10 cellular contexts compared by ENCODE assay signal in the genomic region with DNA sequence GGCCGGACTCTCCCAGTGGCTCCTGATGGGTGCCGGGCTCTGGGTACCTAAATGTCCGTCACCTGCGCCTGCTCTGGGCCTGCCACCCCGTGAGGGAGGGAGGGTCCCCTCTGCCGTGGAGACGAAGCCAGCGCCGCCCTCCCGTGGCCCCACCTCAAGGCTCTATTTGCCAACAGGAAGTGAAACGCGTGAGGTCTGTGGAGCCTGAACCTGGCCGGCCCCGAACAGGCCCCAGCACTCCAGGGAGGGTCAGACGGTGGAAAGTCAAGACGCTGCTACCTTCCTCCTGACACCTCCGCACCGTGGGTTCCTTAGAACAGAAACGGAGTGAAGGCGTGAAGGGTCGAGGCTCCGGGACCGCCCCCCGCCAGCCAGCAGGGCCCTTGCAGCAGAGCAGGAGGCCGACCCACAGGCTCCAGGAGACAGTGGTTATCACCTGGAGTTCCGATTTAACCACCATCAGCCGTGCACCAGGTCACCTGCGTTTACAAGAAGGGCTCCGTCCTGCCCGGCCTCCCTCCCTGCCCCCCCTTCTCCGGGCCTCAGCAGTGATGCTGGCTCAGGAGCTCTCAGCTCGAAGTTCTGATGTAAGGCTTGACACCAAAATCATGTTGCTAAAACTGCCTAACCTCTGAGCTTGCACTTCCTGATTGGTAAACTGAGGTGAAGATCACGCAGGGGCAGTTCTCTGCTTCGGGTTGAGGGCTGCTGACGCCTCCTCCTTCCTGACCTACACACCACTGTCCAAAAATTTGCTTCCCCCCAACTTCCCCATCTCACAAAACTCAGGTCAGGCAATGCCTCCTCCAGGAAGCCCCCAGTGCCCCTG. TPM values are rescaled to one million over a fixed set of nuclear protein-coding genes. Genes with fewer than 3 reads are reported as not detected.
A peak's percentile ranks its signal among the peaks of the same experiment; 100 is the strongest.
DNase-seq lines count a peak whose midpoint lies in the region; ATAC-seq, FAIRE-seq and TF ChIP-seq lines count a peak whose summit lies in the region.
"Had no signal": no experiment of that assay in that cellular context is flagged by ENCODE, and none has a peak within 500 bp of the region (broad histone marks: within the 10 kb centered on the region; RNA-seq: fewer than 3 reads in every experiment).

No MANE protein-coding gene starts in this region.

- H4K20me1 ChIP-seq in BLaER1 treated with 17β-estradiol and CSF1 and Interleukin-3, amounts not matched to agents 10 nM and 100 nM: peaks cover 36 to 82% (median 52%) of the 10 kb centered on the region in 11 experiments; a peak in 21 of 22 replicates

- peak; percentile 36 for DNase-seq in choroid plexus epithelial cell (ENCODE audit: low read depth)
- DNase-seq in activated T-helper 2 cell treated with anti-CD3 and anti-CD28 coated beads, Interferon-gamma antibody, Interleukin-2, Interleukin-4, amounts not matched to agents 10 μg/mL and 5 μg/mL and 100 μg/mL, durations not matched to agents 14 hours and 24 hours and 36 hours (ENCODE audit: low spot score): no peak
- DNase-seq in kidney: no peak
- DNase-seq in RCC 7860 (ENCODE audit: low spot score): no peak
- DNase-seq in stimulated activated CD4-positive, alpha-beta T cell treated with anti-CD3 and anti-CD28 coated beads, Interleukin-1b, Interleukin-23, amount 100 ng/mL, for 48 hours: no peak
- DNase-seq: GOT3 had no signal

- H3K27me3 ChIP-seq in BLaER1 treated with 17β-estradiol and CSF1 and Interleukin-3, amounts not matched to agents 10 nM and 100 nM: no peaks in the 10 kb centered on the region
- H3K27me3 ChIP-seq: BE2C had no signal

- ATAC-seq in GM19324 (IDR thresholded peaks at IDR 0.05; ENCODE audit: low FRiP score, unreplicated experiment) (peak; percentile 64), HG03045 (IDR thresholded peaks at IDR 0.05; ENCODE audit: unreplicated experiment) (peak; percentile 69)

- no peak for FAIRE-seq in kidney (lab: Jason Lieb, UNC)
- FAIRE-seq in RCC 7860 (lab: Jason Lieb, UNC): no peak

- H3K27ac ChIP-seq in BLaER1 treated with 17β-estradiol and CSF1 and Interleukin-3, amounts not matched to agents 10 nM and 100 nM: peak overlapping the region in 9 of 11 experiments; percentile 2 to 63 (median 46); a peak in 13 of 22 replicates
- no peak overlapping the region for H3K27ac ChIP-seq in kidney (ENCODE audit: low read depth in 2 of 2, low read length in 2 of 2)

- intact Hi-C loops in activated T-helper 2 cell treated with anti-CD3 and anti-CD28 coated beads, Interferon-gamma antibody, Interleukin-2, Interleukin-4, amounts not matched to agents 10 μg/mL and 5 μg/mL and 100 μg/mL, durations not matched to agents 14 hours and 24 hours and 36 hours (cut with micrococcal nuclease): no loop called here
- intact Hi-C loops in kidney (cut with DNase I): no loop called here

- no peaks in the 10 kb centered on the region for H3K27me3 Mint-ChIP-seq in activated T-helper 2 cell treated with anti-CD3 and anti-CD28 coated beads, Interferon-gamma antibody, Interleukin-2, Interleukin-4, amounts not matched to agents 10 μg/mL and 5 μg/mL and 100 μg/mL, durations not matched to agents 14 hours and 24 hours and 36 hours (ENCODE audit: low read depth)

- H3K9me3 ChIP-seq in BLaER1 treated with 17β-estradiol and CSF1 and Interleukin-3, amounts not matched to agents 10 nM and 100 nM (replicated peaks in 1 of 11): no peaks in the 10 kb centered on the region
- H3K9me3 ChIP-seq in kidney (ENCODE audit: control insufficient read depth in 1 of 2, low read length in 2 of 2): no peaks in the 10 kb centered on the region
- H3K9me3 ChIP-seq: BE2C had no signal

- peak overlapping the region in 8 of 11 experiments; percentile 8 to 65 (median 46); a peak in 12 of 22 replicates for H3K9ac ChIP-seq in BLaER1 treated with 17β-estradiol and CSF1 and Interleukin-3, amounts not matched to agents 10 nM and 100 nM
- no peak overlapping the region for H3K9ac ChIP-seq in kidney (ENCODE audit: low read length in 2 of 2)

- peaks cover 71 to 89% (median 78%) of the 10 kb centered on the region in 11 experiments for H3K36me3 ChIP-seq in BLaER1 treated with 17β-estradiol and CSF1 and Interleukin-3, amounts not matched to agents 10 nM and 100 nM
- no peaks in the 10 kb centered on the region for H3K36me3 ChIP-seq in kidney (ENCODE audit: control insufficient read depth in 1 of 2, insufficient read depth in 2 of 2, low read length in 2 of 2)

- H3K36me3 Mint-ChIP-seq in activated T-helper 2 cell treated with anti-CD3 and anti-CD28 coated beads, Interferon-gamma antibody, Interleukin-2, Interleukin-4, amounts not matched to agents 10 μg/mL and 5 μg/mL and 100 μg/mL, durations not matched to agents 14 hours and 24 hours and 36 hours (ENCODE audit: low read depth): peaks cover 10% of the 10 kb centered on the region

- TF ChIP-seq CTCF in choroid plexus epithelial cell (conservative IDR thresholded peaks at IDR 0.05; ENCODE audit: low read depth, low read length) (no peak), kidney (IDR thresholded peaks at IDR 0.05; ENCODE audit: borderline replicate concordance, extremely low read depth, insufficient read depth) (no peak)

- no peak overlapping the region for H3K4me3 Mint-ChIP-seq in activated T-helper 2 cell treated with anti-CD3 and anti-CD28 coated beads, Interferon-gamma antibody, Interleukin-2, Interleukin-4, amounts not matched to agents 10 μg/mL and 5 μg/mL and 100 μg/mL, durations not matched to agents 14 hours and 24 hours and 36 hours (ENCODE audit: low read depth)

- H3K9me3 Mint-ChIP-seq in activated T-helper 2 cell treated with anti-CD3 and anti-CD28 coated beads, Interferon-gamma antibody, Interleukin-2, Interleukin-4, amounts not matched to agents 10 μg/mL and 5 μg/mL and 100 μg/mL, durations not matched to agents 14 hours and 24 hours and 36 hours: no peaks in the 10 kb centered on the region

- no peak overlapping the region for H3K4me3 ChIP-seq in BLaER1 treated with 17β-estradiol and CSF1 and Interleukin-3, amounts not matched to agents 10 nM and 100 nM
- H3K4me3 ChIP-seq in choroid plexus epithelial cell (ENCODE audit: low read depth, low read length): no peak overlapping the region
- no peak overlapping the region for H3K4me3 ChIP-seq in kidney (ENCODE audit: low read length in 2 of 2)

- no peak overlapping the region for H3K27ac Mint-ChIP-seq in activated T-helper 2 cell treated with anti-CD3 and anti-CD28 coated beads, Interferon-gamma antibody, Interleukin-2, Interleukin-4, amounts not matched to agents 10 μg/mL and 5 μg/mL and 100 μg/mL, durations not matched to agents 14 hours and 24 hours and 36 hours

- peaks cover 25 to 69% (median 65%) of the 10 kb centered on the region in 10 experiments for H3K4me1 ChIP-seq in BLaER1 treated with 17β-estradiol and CSF1 and Interleukin-3, amounts not matched to agents 10 nM and 100 nM
- peaks cover 3 to 6% of the 10 kb centered on the region in 2 donors for H3K4me1 ChIP-seq in kidney (ENCODE audit: control insufficient read depth in 1 of 2, insufficient read depth in 1 of 2, low read depth in 1 of 2, low read length in 2 of 2)

- no peaks in the 10 kb centered on the region for H3K4me1 Mint-ChIP-seq in activated T-helper 2 cell treated with anti-CD3 and anti-CD28 coated beads, Interferon-gamma antibody, Interleukin-2, Interleukin-4, amounts not matched to agents 10 μg/mL and 5 μg/mL and 100 μg/mL, durations not matched to agents 14 hours and 24 hours and 36 hours (ENCODE audit: low read depth)

- H3K4me2 ChIP-seq in BLaER1 treated with 17β-estradiol and CSF1 and Interleukin-3, amounts not matched to agents 10 nM and 100 nM: peak overlapping the region; percentile 76 to 90 (median 82)

RNA-seq across cellular contexts. Expression of gene C13orf46, which starts 50.9 kb away (rescaled TPM):
- total RNA-seq in activated T-helper 2 cell treated with anti-CD3 and anti-CD28 coated beads, Interferon-gamma antibody, Interleukin-2, Interleukin-4, amounts not matched to agents 10 μg/mL and 5 μg/mL and 100 μg/mL, durations not matched to agents 14 hours and 24 hours and 36 hours: 0.16 and 0.27 TPM in 2 replicates
- 1.1 TPM for total RNA-seq in kidney
- polyA plus RNA-seq in kidney (ENCODE audit: insufficient read depth, low read depth, low replicate concordance): not detected

Comparison
In these comparisons a context has a peak if more than half of its experiments do, and no peak if none do; other contexts are left out.
1. H3K27ac ChIP-seq: peak in BLaER1 treated with 17β-estradiol and CSF1 and Interleukin-3, amounts not matched to agents 10 nM and 100 nM (9 of 11); none in kidney (0 of 2).
2. H3K9ac ChIP-seq: peak in BLaER1 treated with 17β-estradiol and CSF1 and Interleukin-3, amounts not matched to agents 10 nM and 100 nM (8 of 11); none in kidney (0 of 2).